8 cellular contexts compared by ENCODE assay signal in the genomic region with DNA sequence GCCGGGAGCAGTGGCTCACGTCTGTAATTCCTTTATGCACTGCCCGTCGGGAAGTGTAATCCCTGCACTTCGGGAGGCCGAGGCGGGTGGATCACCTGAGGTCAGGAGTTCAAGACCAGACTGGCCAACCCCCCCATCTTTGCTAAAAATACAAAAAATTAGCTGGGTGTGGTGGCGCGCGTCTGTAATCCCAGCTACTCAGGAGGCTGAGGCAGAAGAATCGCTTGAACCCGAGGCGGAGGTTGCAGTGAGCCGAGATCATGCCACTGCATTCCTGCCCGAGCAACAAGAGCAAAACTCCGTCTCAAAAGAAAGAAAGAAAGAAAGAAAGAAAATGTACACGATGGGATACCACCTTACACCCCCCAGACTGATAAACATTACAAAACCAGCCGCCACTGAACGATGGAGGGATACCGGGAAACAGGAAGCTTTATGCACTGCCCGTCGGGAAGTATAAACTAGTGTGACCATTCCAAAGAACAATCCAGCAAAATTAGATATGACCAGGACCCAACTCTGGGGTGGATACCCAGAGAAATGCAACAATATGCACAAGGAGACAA. TPM values are rescaled to one million over a fixed set of nuclear protein-coding genes. Genes with fewer than 3 reads are reported as not detected.
A peak's percentile ranks its signal among the peaks of the same experiment; 100 is the strongest.
DNase-seq lines count a peak whose midpoint lies in the region; ATAC-seq and TF ChIP-seq lines count a peak whose summit lies in the region.

No MANE protein-coding gene starts in this region.

- peak overlapping the region; percentile 97 for H3K27ac Mint-ChIP-seq in progenitor cell of endocrine pancreas

- H3K36me3 Mint-ChIP-seq in progenitor cell of endocrine pancreas (ENCODE audit: insufficient read depth): peaks cover 11% of the 10 kb centered on the region

- no peaks in the 10 kb centered on the region for H3K27me3 Mint-ChIP-seq in progenitor cell of endocrine pancreas

- DNase-seq in SK-N-MC (ENCODE audit: low read depth, low spot score): no peak
- no peak for DNase-seq in esophagus squamous epithelium (lab: John Stamatoyannopoulos, UW)
- no peak for DNase-seq in progenitor cell of endocrine pancreas (ENCODE audit: low spot score, unreplicated experiment)
- no peak for DNase-seq in activated CD4-positive, CD25-positive, alpha-beta regulatory T cell (lab: John Stamatoyannopoulos, UW)
- DNase-seq in COR-L47 (lab: John Stamatoyannopoulos, UW): no peak
- no peak for DNase-seq in RPMI8226

- TF ChIP-seq CTCF in DOHH2 (IDR thresholded peaks at IDR 0.05; ENCODE audit: low read depth, low read length, poor library complexity, severe bottlenecking): no peak
- no peak for TF ChIP-seq CTCF in esophagus squamous epithelium (IDR thresholded peaks at IDR 0.05)
- no peak for TF ChIP-seq CTCF in progenitor cell of endocrine pancreas (IDR thresholded peaks at IDR 0.05; ENCODE audit: unreplicated experiment)

- H3K27ac ChIP-seq in DOHH2 (ENCODE audit: low read depth, low read length): peak overlapping the region; percentile 62; the same call in 1 of the 2 replicates
- peak overlapping the region; percentile 76; the same call in 1 of the 2 replicates for H3K27ac ChIP-seq in SK-N-MC
- H3K27ac ChIP-seq in esophagus squamous epithelium: peak overlapping the region in 3 of 4 donors; percentile 84 to 94 (median 89)

- peaks cover 20% of the 10 kb centered on the region for H3K4me1 ChIP-seq in DOHH2 (ENCODE audit: control insufficient read depth, low read length)
- peaks cover 12 to 52% (median 21%) of the 10 kb centered on the region in 3 donors for H3K4me1 ChIP-seq in esophagus squamous epithelium

- no peaks in the 10 kb centered on the region for H4K20me1 ChIP-seq in DOHH2 (ENCODE audit: control insufficient read depth, insufficient read depth, low read depth, low read length)

- no peaks in the 10 kb centered on the region for H3K9me3 Mint-ChIP-seq in progenitor cell of endocrine pancreas (ENCODE audit: low read depth)

- H3K4me3 ChIP-seq in DOHH2 (ENCODE audit: low read length) (peak overlapping the region; percentile 87), SK-N-MC (peak overlapping the region; percentile 84), esophagus squamous epithelium (peak overlapping the region; percentile 72 to 92 (median 89))

- H3K79me2 ChIP-seq in DOHH2 (ENCODE audit: control insufficient read depth, low read length): peaks cover 39% of the 10 kb centered on the region

- no peak for TF ChIP-seq POLR2A in esophagus squamous epithelium (IDR thresholded peaks at IDR 0.05)

- peak overlapping the region; percentile 86 for H3K9ac ChIP-seq in SK-N-MC (ENCODE audit: insufficient read length)

- intact Hi-C loops in esophagus squamous epithelium (cut with DNase I): no loop called here

- peak overlapping the region; percentile 65 for H3K4me2 ChIP-seq in DOHH2 (ENCODE audit: low read length)

- peaks cover 3% of the 10 kb centered on the region for H3F3A ChIP-seq in DOHH2 (ENCODE audit: control insufficient read depth, insufficient read depth)

- H3K36me3 ChIP-seq in DOHH2 (ENCODE audit: control insufficient read depth, low read length): peaks cover 32% of the 10 kb centered on the region
- peaks cover 13% of the 10 kb centered on the region; the same call in 1 of the 2 replicates for H3K36me3 ChIP-seq in SK-N-MC (ENCODE audit: insufficient read depth, low read length)
- peaks cover 0 to 33% (median 16%) of the 10 kb centered on the region in 3 donors for H3K36me3 ChIP-seq in esophagus squamous epithelium

- H3K27me3 ChIP-seq in DOHH2 (ENCODE audit: control insufficient read depth, low read length): no peaks in the 10 kb centered on the region
- no peaks in the 10 kb centered on the region for H3K27me3 ChIP-seq in esophagus squamous epithelium

- H3K4me1 Mint-ChIP-seq in progenitor cell of endocrine pancreas (ENCODE audit: low read depth): peaks cover 13% of the 10 kb centered on the region

- peak overlapping the region; percentile 98 for H3K4me3 Mint-ChIP-seq in progenitor cell of endocrine pancreas (ENCODE audit: low read depth)

- H3K9me3 ChIP-seq in DOHH2 (ENCODE audit: control insufficient read depth, insufficient read depth, low read length) (no peaks in the 10 kb centered on the region), SK-N-MC (ENCODE audit: low read depth, low read length) (no peaks in the 10 kb centered on the region), esophagus squamous epithelium (no peaks in the 10 kb centered on the region)

- no peaks in the 10 kb centered on the region for H3K9me2 ChIP-seq in DOHH2 (replicated peaks; ENCODE audit: control insufficient read depth, low read length)

- no peak for ATAC-seq in HG03565 (IDR thresholded peaks at IDR 0.05; ENCODE audit: unreplicated experiment)

- WGBS in esophagus squamous epithelium, 2 donors: 14 to 25% methylated on average over 22 of the region's 22 CpGs

RNA-seq across cellular contexts. Expression of a gene that starts 1.1 kb away (rescaled TPM):
- total RNA-seq in esophagus squamous epithelium: 10 to 100 TPM; 20.7 to 32.2 (median 23.2) TPM
- total RNA-seq in progenitor cell of endocrine pancreas: 155 and 158 TPM in 2 replicates

RNA-seq across cellular contexts. Expression of a gene that starts 46.6 kb away (rescaled TPM):
- not detected for total RNA-seq in esophagus squamous epithelium
- total RNA-seq in progenitor cell of endocrine pancreas: 1.2 and 1.5 TPM in 2 replicates
